ENCODE assay signal across 29 cellular contexts in the genomic region with DNA sequence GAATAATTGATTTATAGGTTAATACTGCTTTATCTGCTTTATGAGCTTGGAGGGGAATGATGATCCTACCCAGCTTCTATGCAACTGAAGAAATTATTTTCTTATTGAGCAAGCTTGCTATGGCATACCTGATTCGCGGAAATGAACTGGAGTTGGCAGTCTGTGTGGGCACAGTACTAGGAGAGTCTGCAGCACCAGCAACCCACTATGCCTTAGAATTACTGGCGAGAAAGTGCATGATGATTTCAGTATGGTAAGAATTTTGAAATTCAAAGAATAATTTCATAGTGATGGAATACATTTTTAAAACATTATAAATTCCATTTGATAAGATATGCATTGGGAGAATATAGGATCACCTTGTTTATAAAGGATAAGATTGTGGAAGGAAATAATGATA.
"Had no signal": no experiment of that assay in that cellular context is flagged by ENCODE, and none has a peak within 500 bp of the region (broad histone marks: within the 10 kb centered on the region; RNA-seq: fewer than 3 reads in every experiment).

No MANE protein-coding gene starts in this region.

- DNase-seq: activated effector memory CD4-positive, alpha-beta T cell treated with anti-CD3 and anti-CD28 coated beads, Interleukin-2, amount 50 U/mL, for 16 hours; activated effector memory CD4-positive, alpha-beta T cell treated with Interleukin-2 at 50 U/mL for 16 hours; activated gamma-delta T cell; activated gamma-delta T cell treated with Interleukin-2 at 50 U/mL for 16 hours; activated naive CD4-positive, alpha-beta T cell; activated naive CD4-positive, alpha-beta T cell treated with anti-CD3 and anti-CD28 coated beads for 36 hours; activated naive CD4-positive, alpha-beta T cell treated with anti-CD3 and anti-CD28 coated beads, Interleukin-2, amount 10 ng/mL, durations not matched to agents 7 days and 5 days; activated naive CD4-positive, alpha-beta T cell treated with anti-CD3 and anti-CD28 coated beads, Interleukin-2, amount 50 U/mL, for 16 hours; activated naive CD4-positive, alpha-beta T cell treated with Interleukin-2 at 50 U/mL for 16 hours; activated naive CD8-positive, alpha-beta T cell treated with anti-CD3 and anti-CD28 coated beads for 36 hours; activated naive CD8-positive, alpha-beta T cell treated with anti-CD3 and anti-CD28 coated beads, Interleukin-2, amount 10 ng/mL, durations not matched to agents 7 days and 5 days; activated naive CD8-positive, alpha-beta T cell treated with anti-CD3 and anti-CD28 coated beads, Interleukin-2, amount 50 U/mL, for 24 hours; activated T-cell treated with anti-CD3 and anti-CD28 coated beads for 4 hours; activated T-cell treated with anti-CD3 and anti-CD28 coated beads, Interleukin-2, amount 50 U/mL, for 1 hour; activated T-cell treated with anti-CD3 and anti-CD28 coated beads, Interleukin-2, amount 50 U/mL, for 24 hours; activated T-cell treated with anti-CD3 and anti-CD28 coated beads, Interleukin-2, amount 50 U/mL, for 4 hours; activated T-cell treated with anti-CD3 and anti-CD28 coated beads, Interleukin-2, amount 50 U/mL, for 48 hours; activated T-cell treated with anti-CD3 and anti-CD28 coated beads, Interleukin-2, amount 50 U/mL, for 72 hours; adrenal gland; amniotic stem cell; anterior cingulate cortex; aorta; body of pancreas; brain microvascular endothelial cell; central memory CD4-positive, alpha-beta T cell; cerebellar nuclear complex had no signal

- H3K27ac ChIP-seq: adrenal gland, ascending aorta, body of pancreas, brain microvascular endothelial cell, breast epithelium, cardiac muscle cell had no signal
